Comparison of ENCODE assay signal across 8 cellular contexts in genomic region chr6:170459451-170459850, GRCh38.
DNase-seq lines count a peak whose midpoint lies in the region; ATAC-seq and TF ChIP-seq lines count a peak whose summit lies in the region.

No MANE protein-coding gene starts in this region.

- H3K4me1 Mint-ChIP-seq in CD8-positive, alpha-beta memory T cell, result peaks cover 30 to 42% (median 32%) of the 10 kb centered on the region in 3 donors
- peaks cover 29% of the 10 kb centered on the region for H3K4me1 Mint-ChIP-seq in activated naive CD8-positive, alpha-beta T cell (ENCODE audit: low read depth)
- peaks cover 46 to 52% of the 10 kb centered on the region in 2 donors for H3K4me1 Mint-ChIP-seq in natural killer cell treated with Interleukin-12 subunit alpha and Interleukin-12 subunit beta and Interleukin-15 and Interleukin-18, amount 100 ng/mL, for 72 hours (ENCODE audit: low read depth in 2 of 2)

- no peaks in the 10 kb centered on the region for H3K9me3 ChIP-seq in CD8-positive, alpha-beta memory T cell (ENCODE audit: low read length)
- no peaks in the 10 kb centered on the region for H3K9me3 ChIP-seq in prostate gland

- peaks cover 7% of the 10 kb centered on the region for H3K4me1 ChIP-seq in CD8-positive, alpha-beta memory T cell (ENCODE audit: insufficient read depth, low read length)
- H3K4me1 ChIP-seq in prostate gland (replicated peaks), result no peaks in the 10 kb centered on the region

- no peaks in the 10 kb centered on the region for H3K9me3 Mint-ChIP-seq in CD8-positive, alpha-beta memory T cell
- no peaks in the 10 kb centered on the region for H3K9me3 Mint-ChIP-seq in activated naive CD8-positive, alpha-beta T cell (ENCODE audit: low read depth)
- no peaks in the 10 kb centered on the region for H3K9me3 Mint-ChIP-seq in natural killer cell treated with Interleukin-12 subunit alpha and Interleukin-12 subunit beta and Interleukin-15 and Interleukin-18, amount 100 ng/mL, for 72 hours

- H3K27ac Mint-ChIP-seq in CD8-positive, alpha-beta memory T cell, result peak overlapping the region in 5 of 8 donors; percentile 12 to 58 (median 47)
- H3K27ac Mint-ChIP-seq in activated naive CD8-positive, alpha-beta T cell, result no peak overlapping the region
- peak overlapping the region; percentile 21 to 29 for H3K27ac Mint-ChIP-seq in natural killer cell treated with Interleukin-12 subunit alpha and Interleukin-12 subunit beta and Interleukin-15 and Interleukin-18, amount 100 ng/mL, for 72 hours

- H3K27me3 ChIP-seq in CD8-positive, alpha-beta memory T cell (ENCODE audit: insufficient read depth, low read length, poor library complexity, severe bottlenecking), result no peaks in the 10 kb centered on the region
- H3K27me3 ChIP-seq in prostate gland (replicated peaks; ENCODE audit: insufficient read depth), result no peaks in the 10 kb centered on the region

- no peaks in the 10 kb centered on the region for H3K36me3 ChIP-seq in CD8-positive, alpha-beta memory T cell (ENCODE audit: insufficient read depth, low read length)
- H3K36me3 ChIP-seq in prostate gland, result no peaks in the 10 kb centered on the region

- peak; percentile 76 for ATAC-seq in GM19395 (IDR thresholded peaks at IDR 0.05; ENCODE audit: unreplicated experiment)
- ATAC-seq in HG03565 (IDR thresholded peaks at IDR 0.05; ENCODE audit: unreplicated experiment), result peak; percentile 85
- peak; percentile 88 to 89 for ATAC-seq in natural killer cell treated with Interleukin-12 subunit alpha and Interleukin-12 subunit beta and Interleukin-15 and Interleukin-18, amount 100 ng/mL, for 72 hours

- CTCF ChIA-PET in CD8-positive, alpha-beta memory T cell (lab: Charles Lee), result no interaction called here

- H3K27ac ChIP-seq in CD8-positive, alpha-beta memory T cell (ENCODE audit: low read depth, low read length), result no peak overlapping the region
- no peak overlapping the region for H3K27ac ChIP-seq in substantia nigra (ENCODE audit: low read depth, low read length, poor library complexity, severe bottlenecking)
- no peak overlapping the region for H3K27ac ChIP-seq in prostate gland

- TF ChIP-seq POLR2A in prostate gland (IDR thresholded peaks at IDR 0.05), result no peak

- WGBS in prostate gland, result 43% methylated on average over 5 of the region's 6 CpGs

- TF ChIP-seq CTCF in prostate gland (IDR thresholded peaks at IDR 0.05), result no peak

- H3K4me3 Mint-ChIP-seq in CD8-positive, alpha-beta memory T cell, result peak overlapping the region in 6 of 7 donors; percentile 49 to 79 (median 65)
- H3K4me3 Mint-ChIP-seq in activated naive CD8-positive, alpha-beta T cell, result peak overlapping the region; percentile 49
- peak overlapping the region; percentile 74 for H3K4me3 Mint-ChIP-seq in natural killer cell treated with Interleukin-12 subunit alpha and Interleukin-12 subunit beta and Interleukin-15 and Interleukin-18, amount 100 ng/mL, for 72 hours

- intact Hi-C loops in prostate gland (cut with DNase I), result no loop called here

- no peaks in the 10 kb centered on the region for H3K36me3 Mint-ChIP-seq in CD8-positive, alpha-beta memory T cell
- no peaks in the 10 kb centered on the region for H3K36me3 Mint-ChIP-seq in activated naive CD8-positive, alpha-beta T cell
- no peaks in the 10 kb centered on the region for H3K36me3 Mint-ChIP-seq in natural killer cell treated with Interleukin-12 subunit alpha and Interleukin-12 subunit beta and Interleukin-15 and Interleukin-18, amount 100 ng/mL, for 72 hours

- POLR2A ChIA-PET in CD8-positive, alpha-beta memory T cell (lab: Charles Lee), result no interaction called here

- peaks cover 7 to 12% of the 10 kb centered on the region in 2 donors for H3K27me3 Mint-ChIP-seq in CD8-positive, alpha-beta memory T cell
- peaks cover 4% of the 10 kb centered on the region for H3K27me3 Mint-ChIP-seq in activated naive CD8-positive, alpha-beta T cell
- H3K27me3 Mint-ChIP-seq in natural killer cell treated with Interleukin-12 subunit alpha and Interleukin-12 subunit beta and Interleukin-15 and Interleukin-18, amount 100 ng/mL, for 72 hours, result no peaks in the 10 kb centered on the region

- H3K4me3 ChIP-seq in CD8-positive, alpha-beta memory T cell (ENCODE audit: low read length), result no peak overlapping the region
- H3K4me3 ChIP-seq in prostate gland, result no peak overlapping the region

- DNase-seq in CD8-positive, alpha-beta memory T cell, result no peak
- peak; percentile 91 for DNase-seq in natural killer cell treated with Interleukin-12 subunit alpha and Interleukin-12 subunit beta and Interleukin-15 and Interleukin-18, amount 100 ng/mL, for 72 hours (ENCODE audit: low spot score)
- no peak for DNase-seq in NCI-H2171 treated with DMSO at 0.1 percent for 48 hours (lab: John Stamatoyannopoulos, UW)
- no peak for DNase-seq in substantia nigra (lab: John Stamatoyannopoulos, UW)
- DNase-seq in prostate gland (ENCODE audit: low spot score), result no peak
